ENCODE assay signal across 14 cellular contexts in genomic region chr11:59463176-59463575, GRCh38. TPM values are rescaled to one million over a fixed set of nuclear protein-coding genes. Genes with fewer than 3 reads are reported as not detected.
DNase-seq lines count a peak whose midpoint lies in the region; ATAC-seq and TF ChIP-seq lines count a peak whose summit lies in the region.
"Had no signal": no experiment of that assay in that cellular context is flagged by ENCODE, and none has a peak within 500 bp of the region (broad histone marks: within the 10 kb centered on the region; RNA-seq: fewer than 3 reads in every experiment).

No MANE protein-coding gene starts in this region.

- no peak for TF ChIP-seq EP300 in sigmoid colon (IDR thresholded peaks at IDR 0.05)

- H3K4me1 ChIP-seq in sigmoid colon, result no peaks in the 10 kb centered on the region
- H3K4me1 ChIP-seq: psoas muscle had no signal

- H3K4me3 ChIP-seq in foreskin fibroblast (ENCODE audit: low read depth in 1 of 2, low read length in 2 of 2) (no peak overlapping the region), sigmoid colon (no peak overlapping the region)
- H3K4me3 ChIP-seq: psoas muscle had no signal

- 43 to 56% methylated on average over 5 of the region's 5 CpGs for WGBS in sigmoid colon, 2 donors

- TF ChIP-seq POLR2A in sigmoid colon (IDR thresholded peaks at IDR 0.05), result no peak

- H3K36me3 ChIP-seq in sigmoid colon, result no peaks in the 10 kb centered on the region

- intact Hi-C loops in sigmoid colon (cut with DNase I), result no loop called here

- ATAC-seq in GM21786 (IDR thresholded peaks at IDR 0.05; ENCODE audit: unreplicated experiment) (no peak), HG03045 (IDR thresholded peaks at IDR 0.05; ENCODE audit: unreplicated experiment) (no peak)
- ATAC-seq: psoas muscle had no signal

- no peaks in the 10 kb centered on the region for H3K9me3 ChIP-seq in sigmoid colon
- H3K9me3 ChIP-seq: psoas muscle had no signal

- DNase-seq in GM03348 (ENCODE audit: low spot score), result peak; percentile 16
- DNase-seq in M059J (ENCODE audit: low read depth), result peak; percentile 5
- DNase-seq in foreskin fibroblast, result peak; percentile 2 to 22
- DNase-seq in sigmoid colon, result peak; percentile 78
- DNase-seq in DMS114 treated with DMSO at 0.1 percent for 48 hours (lab: John Stamatoyannopoulos, UW; ENCODE audit: unreplicated experiment), result no peak
- DNase-seq: activated CD4-positive, alpha-beta T cell treated with anti-CD3 and anti-CD28 coated beads, Interleukin-2, amount 50 U/mL, for 4 hours; cortex of kidney; psoas muscle; SHP77; stimulated activated CD4-positive, alpha-beta T cell treated with anti-CD3 and anti-CD28 coated beads, Interleukin-2, amount 100 ng/mL, for 24 hours; trophoblast cell had no signal

- H3K27ac ChIP-seq in sigmoid colon, result no peak overlapping the region
- H3K27ac ChIP-seq: psoas muscle had no signal

- TF ChIP-seq CTCF in foreskin fibroblast (IDR thresholded peaks at IDR 0.05; ENCODE audit: low read depth, low read length), result no peak
- no peak for TF ChIP-seq CTCF in sigmoid colon (IDR thresholded peaks at IDR 0.05)

- H3K27me3 ChIP-seq in sigmoid colon, result no peaks in the 10 kb centered on the region

RNA-seq across cellular contexts. Expression of gene OR4D6, which starts 6.4 kb away (rescaled TPM):
- total RNA-seq in M059J (2014; rRNA removed; shearing (Covaris generic)), result not detected in 2 replicates
- not detected for total RNA-seq in sigmoid colon
- polyA plus RNA-seq in sigmoid colon, result not detected
- total RNA-seq: G401, psoas muscle had no signal
- polyA plus RNA-seq: psoas muscle had no signal

RNA-seq across cellular contexts. Expression of gene OR4D10, which starts 9.9 kb away (rescaled TPM):
- total RNA-seq in M059J (2014; rRNA removed; shearing (Covaris generic)), result not detected in 2 replicates
- total RNA-seq in sigmoid colon, result not detected
- not detected for polyA plus RNA-seq in sigmoid colon
- total RNA-seq: G401, psoas muscle had no signal
- polyA plus RNA-seq: psoas muscle had no signal

RNA-seq across cellular contexts. Expression of gene OR5A1, which starts 26.9 kb away (rescaled TPM):
- total RNA-seq in M059J (2014; rRNA removed; shearing (Covaris generic)), result not detected in 2 replicates
- total RNA-seq in sigmoid colon, result not detected
- not detected for polyA plus RNA-seq in sigmoid colon
- total RNA-seq: G401, psoas muscle had no signal
- polyA plus RNA-seq: psoas muscle had no signal

RNA-seq across cellular contexts. Expression of gene OR5A2, which starts 37.0 kb away (rescaled TPM):
- not detected in 2 replicates for total RNA-seq in M059J (2014; rRNA removed; shearing (Covaris generic))
- total RNA-seq in sigmoid colon, result not detected
- not detected for polyA plus RNA-seq in sigmoid colon
- total RNA-seq: G401, psoas muscle had no signal
- polyA plus RNA-seq: psoas muscle had no signal

RNA-seq across cellular contexts. Expression of gene OR4D11, which starts 40.2 kb away (rescaled TPM):
- not detected in 2 replicates for total RNA-seq in M059J (2014; rRNA removed; shearing (Covaris generic))
- not detected for total RNA-seq in sigmoid colon
- polyA plus RNA-seq in sigmoid colon, result not detected
- total RNA-seq: G401, psoas muscle had no signal
- polyA plus RNA-seq: psoas muscle had no signal
